11 cellular contexts compared by ENCODE assay signal in genomic region chr12:55723516-55724225, GRCh38. TPM values are rescaled to one million over a fixed set of nuclear protein-coding genes. Genes with fewer than 3 reads are reported as not detected.
DNase-seq lines count a peak whose midpoint lies in the region; ATAC-seq and TF ChIP-seq lines count a peak whose summit lies in the region.
"Had no signal": no experiment of that assay in that cellular context is flagged by ENCODE, and none has a peak within 500 bp of the region (broad histone marks: within the 10 kb centered on the region; RNA-seq: fewer than 3 reads in every experiment).

No MANE protein-coding gene starts in this region.

- H3K36me3 Mint-ChIP-seq in activated naive CD4-positive, alpha-beta T cell treated with anti-CD3 and anti-CD28 coated beads for 36 hours (ENCODE audit: low read depth): peaks cover 2% of the 10 kb centered on the region
- peaks cover 23% of the 10 kb centered on the region for H3K36me3 Mint-ChIP-seq in activated naive CD4-positive, alpha-beta T cell treated with anti-CD3 and anti-CD28 coated beads, Interleukin-2, amount 10 ng/mL, durations not matched to agents 7 days and 5 days
- peaks cover 33% of the 10 kb centered on the region for H3K36me3 Mint-ChIP-seq in nephron progenitor cell (ENCODE audit: low read depth)

- DNase-seq in activated naive CD4-positive, alpha-beta T cell treated with anti-CD3 and anti-CD28 coated beads for 36 hours: no peak
- no peak for DNase-seq in activated naive CD4-positive, alpha-beta T cell treated with anti-CD3 and anti-CD28 coated beads, Interleukin-2, amount 10 ng/mL, durations not matched to agents 7 days and 5 days
- no peak for DNase-seq in coronary artery (ENCODE audit: low spot score)
- no peak for DNase-seq in nephron progenitor cell
- no peak for DNase-seq in tibial artery
- no peak for DNase-seq in NCI-H187 treated with DMSO at 0.1 percent for 48 hours (lab: John Stamatoyannopoulos, UW)

- CTCF ChIA-PET in activated naive CD4-positive, alpha-beta T cell treated with anti-CD3 and anti-CD28 coated beads for 36 hours (lab: Charles Lee): interaction anchor here (0.8 to 1.0 kb wide), 2 partner anchors 9 to 15 kb away, joined by 3 read pairs; no protein-coding TSS in a partner anchor
- CTCF ChIA-PET in activated naive CD4-positive, alpha-beta T cell treated with anti-CD3 and anti-CD28 coated beads, Interleukin-2, amount 10 ng/mL, durations not matched to agents 7 days and 5 days (lab: Charles Lee): interaction anchor here (0.6 to 11.3 kb wide), 3 partner anchors 12 to 96 kb away, joined by 3 to 166 read pairs (median 5); no protein-coding TSS in a partner anchor

- H3K4me3 ChIP-seq in coronary artery (peak overlapping the region; percentile 37), tibial artery (no peak overlapping the region)
- H3K4me3 ChIP-seq: upper lobe of left lung had no signal

- intact Hi-C loops in activated naive CD4-positive, alpha-beta T cell treated with anti-CD3 and anti-CD28 coated beads for 36 hours (cut with micrococcal nuclease): loop anchor here (1.0 kb wide), 1 partner anchor 14 kb away; no protein-coding TSS in a partner anchor
- intact Hi-C loops in tibial artery (cut with DNase I; ENCODE audit: low total_unique reads): loop anchor here (5.0 kb wide), 1 partner anchor 41 kb away; a partner anchor contains a TSS

- H3K4me1 Mint-ChIP-seq in activated naive CD4-positive, alpha-beta T cell treated with anti-CD3 and anti-CD28 coated beads for 36 hours (ENCODE audit: low read depth): peaks cover 16% of the 10 kb centered on the region
- H3K4me1 Mint-ChIP-seq in activated naive CD4-positive, alpha-beta T cell treated with anti-CD3 and anti-CD28 coated beads, Interleukin-2, amount 10 ng/mL, durations not matched to agents 7 days and 5 days: peaks cover 46% of the 10 kb centered on the region
- peaks cover 55% of the 10 kb centered on the region for H3K4me1 Mint-ChIP-seq in nephron progenitor cell

- peak overlapping the region; percentile 53 for H3K27ac Mint-ChIP-seq in activated naive CD4-positive, alpha-beta T cell treated with anti-CD3 and anti-CD28 coated beads for 36 hours
- no peak overlapping the region for H3K27ac Mint-ChIP-seq in activated naive CD4-positive, alpha-beta T cell treated with anti-CD3 and anti-CD28 coated beads, Interleukin-2, amount 10 ng/mL, durations not matched to agents 7 days and 5 days
- H3K27ac Mint-ChIP-seq in nephron progenitor cell: peak overlapping the region; percentile 88

- peaks cover 5 to 88% (median 73%) of the 10 kb centered on the region in 4 donors for H3K4me1 ChIP-seq in tibial artery

- no peaks in the 10 kb centered on the region for H3K27me3 ChIP-seq in tibial artery
- H3K27me3 ChIP-seq: upper lobe of left lung had no signal

- no peaks in the 10 kb centered on the region for H3K9me3 Mint-ChIP-seq in activated naive CD4-positive, alpha-beta T cell treated with anti-CD3 and anti-CD28 coated beads for 36 hours
- no peaks in the 10 kb centered on the region for H3K9me3 Mint-ChIP-seq in activated naive CD4-positive, alpha-beta T cell treated with anti-CD3 and anti-CD28 coated beads, Interleukin-2, amount 10 ng/mL, durations not matched to agents 7 days and 5 days
- no peaks in the 10 kb centered on the region for H3K9me3 Mint-ChIP-seq in nephron progenitor cell

- H3K27me3 Mint-ChIP-seq in activated naive CD4-positive, alpha-beta T cell treated with anti-CD3 and anti-CD28 coated beads for 36 hours (ENCODE audit: low read depth): no peaks in the 10 kb centered on the region
- no peaks in the 10 kb centered on the region for H3K27me3 Mint-ChIP-seq in activated naive CD4-positive, alpha-beta T cell treated with anti-CD3 and anti-CD28 coated beads, Interleukin-2, amount 10 ng/mL, durations not matched to agents 7 days and 5 days
- no peaks in the 10 kb centered on the region for H3K27me3 Mint-ChIP-seq in nephron progenitor cell (ENCODE audit: low read depth, poor library complexity)

- ATAC-seq in GM21360 (IDR thresholded peaks at IDR 0.05; ENCODE audit: unreplicated experiment) (no peak), GM21619 (IDR thresholded peaks at IDR 0.05; ENCODE audit: unreplicated experiment) (no peak)
- ATAC-seq: sciatic nerve had no signal

- H3K27ac ChIP-seq in coronary artery (peak overlapping the region; percentile 8 to 50), tibial artery (peak overlapping the region; percentile 58 to 98)
- H3K27ac ChIP-seq: HL-60 had no signal

- peaks cover 24 to 38% (median 35%) of the 10 kb centered on the region in 3 donors for H3K36me3 ChIP-seq in tibial artery

- no peaks in the 10 kb centered on the region for H3K9me3 ChIP-seq in tibial artery
- H3K9me3 ChIP-seq: upper lobe of left lung had no signal

- TF ChIP-seq CTCF in coronary artery (IDR thresholded peaks at IDR 0.05): no peak
- no peak for TF ChIP-seq CTCF in nephron progenitor cell (IDR thresholded peaks at IDR 0.05)
- TF ChIP-seq CTCF in tibial artery (IDR thresholded peaks at IDR 0.05): no peak

- H3K4me3 Mint-ChIP-seq in activated naive CD4-positive, alpha-beta T cell treated with anti-CD3 and anti-CD28 coated beads for 36 hours: no peak overlapping the region
- H3K4me3 Mint-ChIP-seq in activated naive CD4-positive, alpha-beta T cell treated with anti-CD3 and anti-CD28 coated beads, Interleukin-2, amount 10 ng/mL, durations not matched to agents 7 days and 5 days: no peak overlapping the region
- H3K4me3 Mint-ChIP-seq in nephron progenitor cell: no peak overlapping the region

RNA-seq across cellular contexts. Expression of gene RDH5, which starts 3.5 kb away (rescaled TPM):
- total RNA-seq in activated naive CD4-positive, alpha-beta T cell treated with anti-CD3 and anti-CD28 coated beads for 36 hours: 1 to 10 TPM; 2.1 to 2.6 TPM

RNA-seq across cellular contexts. Expression of gene CD63, which starts 5.1 kb away (rescaled TPM):
- total RNA-seq in activated naive CD4-positive, alpha-beta T cell treated with anti-CD3 and anti-CD28 coated beads for 36 hours: 10 to 100 TPM; 62.3 to 73.6 TPM

RNA-seq across cellular contexts. Expression of gene BLOC1S1, which starts 7.8 kb away (rescaled TPM):
- total RNA-seq in activated naive CD4-positive, alpha-beta T cell treated with anti-CD3 and anti-CD28 coated beads for 36 hours: 100 to 1,000 TPM; 118 to 124 TPM

RNA-seq across cellular contexts. Expression of gene ITGA7, which starts 16.0 kb away (rescaled TPM):
- total RNA-seq in activated naive CD4-positive, alpha-beta T cell treated with anti-CD3 and anti-CD28 coated beads for 36 hours: 1 to 10 TPM; 3.9 to 4.8 TPM

RNA-seq across cellular contexts. Expression of gene GDF11, which starts 19.3 kb away (rescaled TPM):
- 1 to 10 TPM; 4.2 TPM for total RNA-seq in activated naive CD4-positive, alpha-beta T cell treated with anti-CD3 and anti-CD28 coated beads for 36 hours
